8 cellular contexts compared by ENCODE assay signal in the genomic region with DNA sequence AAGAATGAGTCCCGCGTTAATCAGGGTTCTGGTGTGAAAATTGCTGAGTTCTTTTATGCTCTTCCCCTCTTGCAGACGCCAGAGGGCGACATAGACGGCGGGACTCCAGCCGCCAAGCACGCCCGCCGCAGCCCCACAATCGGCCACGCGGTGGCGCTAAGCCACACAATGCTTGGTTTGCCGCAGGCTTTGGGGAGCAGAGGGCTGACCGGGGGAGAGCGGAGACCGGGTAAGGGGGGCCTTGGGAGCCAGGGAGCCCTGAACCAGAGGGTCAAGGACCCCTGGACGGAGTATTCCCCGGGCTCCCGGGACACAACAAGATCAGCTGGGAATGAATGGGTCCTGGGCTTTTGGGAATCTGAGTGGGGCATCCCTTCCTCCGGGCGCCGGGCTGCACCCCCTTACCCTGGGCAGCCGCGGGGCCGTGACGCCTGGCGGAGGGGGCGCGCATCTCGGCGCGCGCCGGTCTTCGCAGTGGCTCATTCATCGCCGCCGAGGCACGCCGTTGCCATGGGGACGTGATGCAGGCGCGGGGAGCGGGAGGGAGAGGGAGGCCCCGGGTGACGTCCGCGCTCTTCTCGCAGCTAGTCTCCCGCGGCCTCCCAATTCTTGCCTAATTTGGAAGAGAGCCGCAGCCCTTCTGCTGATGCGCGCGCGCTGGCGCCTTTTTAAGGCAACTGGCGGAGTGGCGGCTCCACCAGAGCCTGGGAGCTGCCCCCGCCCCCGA. TPM values are rescaled to one million over a fixed set of nuclear protein-coding genes. Genes with fewer than 3 reads are reported as not detected.
DNase-seq lines count a peak whose midpoint lies in the region; ATAC-seq, FAIRE-seq and TF ChIP-seq lines count a peak whose summit lies in the region.

No MANE protein-coding gene starts in this region.

- intact Hi-C loops in activated T-helper 1 cell treated with anti-CD3 and anti-CD28 coated beads, Interleukin-12 subunit alpha, Interleukin-12 subunit beta, Interleukin-2, Interleukin-4 antibody, amounts not matched to agents 30 ng/mL and 10 ng/mL and 1 ng/mL, durations not matched to agents 14 hours and 24 hours and 36 hours (cut with micrococcal nuclease): loop anchor here (1.0 kb wide), 8 partner anchors 10 to 426 kb away; a partner anchor contains a TSS
- intact Hi-C loops in natural killer cell (cut with micrococcal nuclease): loop anchor here (1.0 to 2.0 kb wide), 5 partner anchors 22 to 426 kb away; a partner anchor contains a TSS

- peak; percentile 100 for TF ChIP-seq CTCF in LNCAP (IDR thresholded peaks at IDR 0.05)
- TF ChIP-seq CTCF in natural killer cell (IDR thresholded peaks at IDR 0.05): peak; percentile 100

- FAIRE-seq in A204.1 (lab: Jason Lieb, UNC): peak; percentile 77

- peak; percentile 88 for DNase-seq in RKO (ENCODE audit: low spot score)
- DNase-seq in activated T-helper 1 cell treated with anti-CD3 and anti-CD28 coated beads, Interleukin-12 subunit alpha, Interleukin-12 subunit beta, Interleukin-2, Interleukin-4 antibody, amounts not matched to agents 30 ng/mL and 10 ng/mL and 1 ng/mL, durations not matched to agents 14 hours and 24 hours and 36 hours (ENCODE audit: low spot score): peak; percentile 86
- peak; percentile 90 for DNase-seq in fibroblast of peridontal ligament (ENCODE audit: extremely low read depth)
- DNase-seq in natural killer cell: peak; percentile 97

- H3K4me3 Mint-ChIP-seq in activated T-helper 1 cell treated with anti-CD3 and anti-CD28 coated beads, Interleukin-12 subunit alpha, Interleukin-12 subunit beta, Interleukin-2, Interleukin-4 antibody, amounts not matched to agents 30 ng/mL and 10 ng/mL and 1 ng/mL, durations not matched to agents 14 hours and 24 hours and 36 hours: peak overlapping the region; percentile 84
- peak overlapping the region; percentile 87 for H3K4me3 Mint-ChIP-seq in natural killer cell
- peak overlapping the region; percentile 81 for H3K4me3 Mint-ChIP-seq in stimulated activated memory B cell treated with anti-CD40 and anti-IgM and Interleukin-4, amounts not matched to agents 10 μg/mL and 1 μg/mL and 100 μg/mL, for 72 hours

- peaks cover 21% of the 10 kb centered on the region for H3K27me3 Mint-ChIP-seq in activated T-helper 1 cell treated with anti-CD3 and anti-CD28 coated beads, Interleukin-12 subunit alpha, Interleukin-12 subunit beta, Interleukin-2, Interleukin-4 antibody, amounts not matched to agents 30 ng/mL and 10 ng/mL and 1 ng/mL, durations not matched to agents 14 hours and 24 hours and 36 hours (ENCODE audit: insufficient read depth)
- H3K27me3 Mint-ChIP-seq in natural killer cell (ENCODE audit: low read depth in 2 of 2): peaks cover 34 to 41% of the 10 kb centered on the region in 2 donors
- H3K27me3 Mint-ChIP-seq in stimulated activated memory B cell treated with anti-CD40 and anti-IgM and Interleukin-4, amounts not matched to agents 10 μg/mL and 1 μg/mL and 100 μg/mL, for 72 hours: peaks cover 74% of the 10 kb centered on the region

- no peaks in the 10 kb centered on the region for H3K36me3 Mint-ChIP-seq in activated T-helper 1 cell treated with anti-CD3 and anti-CD28 coated beads, Interleukin-12 subunit alpha, Interleukin-12 subunit beta, Interleukin-2, Interleukin-4 antibody, amounts not matched to agents 30 ng/mL and 10 ng/mL and 1 ng/mL, durations not matched to agents 14 hours and 24 hours and 36 hours (ENCODE audit: low read depth)
- no peaks in the 10 kb centered on the region for H3K36me3 Mint-ChIP-seq in natural killer cell
- no peaks in the 10 kb centered on the region for H3K36me3 Mint-ChIP-seq in stimulated activated memory B cell treated with anti-CD40 and anti-IgM and Interleukin-4, amounts not matched to agents 10 μg/mL and 1 μg/mL and 100 μg/mL, for 72 hours

- H3K27ac Mint-ChIP-seq in activated T-helper 1 cell treated with anti-CD3 and anti-CD28 coated beads, Interleukin-12 subunit alpha, Interleukin-12 subunit beta, Interleukin-2, Interleukin-4 antibody, amounts not matched to agents 30 ng/mL and 10 ng/mL and 1 ng/mL, durations not matched to agents 14 hours and 24 hours and 36 hours: peak overlapping the region; percentile 72
- H3K27ac Mint-ChIP-seq in natural killer cell: peak overlapping the region; percentile 18 to 66
- H3K27ac Mint-ChIP-seq in stimulated activated memory B cell treated with anti-CD40 and anti-IgM and Interleukin-4, amounts not matched to agents 10 μg/mL and 1 μg/mL and 100 μg/mL, for 72 hours: no peak overlapping the region

- peak; percentile 52 for ATAC-seq in GM18517 (IDR thresholded peaks at IDR 0.05; ENCODE audit: unreplicated experiment)
- peak; percentile 93 to 96 (median 94) for ATAC-seq in natural killer cell
- peak; percentile 90 for ATAC-seq in stimulated activated memory B cell treated with anti-CD40 and anti-IgM and Interleukin-4, amounts not matched to agents 10 μg/mL and 1 μg/mL and 100 μg/mL, for 72 hours

- H3K4me1 Mint-ChIP-seq in activated T-helper 1 cell treated with anti-CD3 and anti-CD28 coated beads, Interleukin-12 subunit alpha, Interleukin-12 subunit beta, Interleukin-2, Interleukin-4 antibody, amounts not matched to agents 30 ng/mL and 10 ng/mL and 1 ng/mL, durations not matched to agents 14 hours and 24 hours and 36 hours (ENCODE audit: low read depth): peaks cover 9% of the 10 kb centered on the region
- H3K4me1 Mint-ChIP-seq in natural killer cell: peaks cover 5 to 6% of the 10 kb centered on the region in 2 donors
- H3K4me1 Mint-ChIP-seq in stimulated activated memory B cell treated with anti-CD40 and anti-IgM and Interleukin-4, amounts not matched to agents 10 μg/mL and 1 μg/mL and 100 μg/mL, for 72 hours: peaks cover 6% of the 10 kb centered on the region

- no peaks in the 10 kb centered on the region for H3K9me3 Mint-ChIP-seq in activated T-helper 1 cell treated with anti-CD3 and anti-CD28 coated beads, Interleukin-12 subunit alpha, Interleukin-12 subunit beta, Interleukin-2, Interleukin-4 antibody, amounts not matched to agents 30 ng/mL and 10 ng/mL and 1 ng/mL, durations not matched to agents 14 hours and 24 hours and 36 hours
- no peaks in the 10 kb centered on the region for H3K9me3 Mint-ChIP-seq in natural killer cell
- H3K9me3 Mint-ChIP-seq in stimulated activated memory B cell treated with anti-CD40 and anti-IgM and Interleukin-4, amounts not matched to agents 10 μg/mL and 1 μg/mL and 100 μg/mL, for 72 hours: no peaks in the 10 kb centered on the region

RNA-seq across cellular contexts. Expression of a gene that starts 12.2 kb away (rescaled TPM):
- not detected in 2 replicates for total RNA-seq in activated T-helper 1 cell treated with anti-CD3 and anti-CD28 coated beads, Interleukin-12 subunit alpha, Interleukin-12 subunit beta, Interleukin-2, Interleukin-4 antibody, amounts not matched to agents 30 ng/mL and 10 ng/mL and 1 ng/mL, durations not matched to agents 14 hours and 24 hours and 36 hours
- total RNA-seq in natural killer cell: not detected

RNA-seq across cellular contexts. Expression of a gene that starts 30.0 kb away (rescaled TPM):
- 93.0 and 93.6 TPM in 2 replicates for total RNA-seq in activated T-helper 1 cell treated with anti-CD3 and anti-CD28 coated beads, Interleukin-12 subunit alpha, Interleukin-12 subunit beta, Interleukin-2, Interleukin-4 antibody, amounts not matched to agents 30 ng/mL and 10 ng/mL and 1 ng/mL, durations not matched to agents 14 hours and 24 hours and 36 hours
- total RNA-seq in natural killer cell: 10 to 100 TPM; 20.7 to 24.2 (median 23.9) TPM

RNA-seq across cellular contexts. Expression of a gene that starts 37.1 kb away (rescaled TPM):
- total RNA-seq in activated T-helper 1 cell treated with anti-CD3 and anti-CD28 coated beads, Interleukin-12 subunit alpha, Interleukin-12 subunit beta, Interleukin-2, Interleukin-4 antibody, amounts not matched to agents 30 ng/mL and 10 ng/mL and 1 ng/mL, durations not matched to agents 14 hours and 24 hours and 36 hours: 14.3 and 16.6 TPM in 2 replicates
- total RNA-seq in natural killer cell: 1 to 10 TPM; 1.5 to 1.8 (median 1.6) TPM

RNA-seq across cellular contexts. Expression of a gene that starts 58.1 kb away (rescaled TPM):
- total RNA-seq in activated T-helper 1 cell treated with anti-CD3 and anti-CD28 coated beads, Interleukin-12 subunit alpha, Interleukin-12 subunit beta, Interleukin-2, Interleukin-4 antibody, amounts not matched to agents 30 ng/mL and 10 ng/mL and 1 ng/mL, durations not matched to agents 14 hours and 24 hours and 36 hours: 15.3 and 15.8 TPM in 2 replicates
- total RNA-seq in natural killer cell: 1 to 10 TPM; 5.3 to 6.3 (median 5.6) TPM

Comparison
In these comparisons a context has a peak if more than half of its experiments do, and no peak if none do; other contexts are left out.
1. Peak in every context shown above with its lines: DNase-seq and ATAC-seq.